ENCODE assay signal across 28 cellular contexts in the genomic region with DNA sequence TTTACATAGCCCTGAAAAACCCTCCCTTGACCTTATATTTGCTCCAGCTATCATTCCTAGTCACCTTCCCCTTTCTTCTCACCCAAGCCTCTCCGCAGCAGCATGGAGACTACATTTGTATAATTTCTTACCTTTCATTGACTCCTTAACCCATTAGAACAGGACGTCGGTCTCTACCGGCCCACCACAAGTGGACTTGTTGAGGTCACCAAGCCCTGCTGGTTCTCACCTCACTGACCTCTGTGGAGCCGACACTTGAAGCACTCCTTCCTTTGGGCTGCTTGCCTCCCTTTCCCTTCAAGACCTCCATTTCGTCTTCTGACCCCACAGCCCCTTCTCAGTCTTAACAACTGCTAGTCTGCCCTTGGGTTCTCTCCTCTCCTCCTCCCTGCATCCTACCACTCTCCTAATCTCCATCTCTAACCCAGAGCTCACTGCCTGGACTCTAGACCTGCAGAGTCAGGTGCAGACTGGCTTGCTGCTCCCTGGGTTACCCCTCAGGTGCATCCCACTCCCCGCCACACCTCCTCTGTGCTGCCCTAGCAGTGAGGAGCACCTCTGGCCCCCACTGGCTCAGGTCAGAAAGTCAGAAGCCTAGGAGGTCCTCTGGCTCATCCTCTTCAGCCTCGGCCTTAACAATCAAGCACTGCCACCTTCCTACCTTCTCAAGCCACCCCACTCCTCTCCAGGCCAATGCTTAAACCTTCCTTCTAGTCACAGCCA.
"Had no signal": no experiment of that assay in that cellular context is flagged by ENCODE, and none has a peak within 500 bp of the region (broad histone marks: within the 10 kb centered on the region; RNA-seq: fewer than 3 reads in every experiment).

No MANE protein-coding gene starts in this region.

- H3K27me3 Mint-ChIP-seq: activated CD4-positive, alpha-beta memory T cell treated with anti-CD3 and anti-CD28 coated beads, Interleukin-2, amount 10 ng/mL, durations not matched to agents 7 days and 5 days; activated CD4-positive, alpha-beta T cell treated with anti-CD3 and anti-CD28 coated beads, Interleukin-2, amount 10 ng/mL, durations not matched to agents 7 days and 5 days; activated T-cell treated with anti-CD3 and anti-CD28 coated beads, Interleukin-2, amount 50 U/mL, for 24 hours; naive thymus-derived CD8-positive, alpha-beta T cell; progenitor cell of endocrine pancreas had no signal

- H3K27ac ChIP-seq: left lung, lower lobe of right lung, thoracic aorta, vagina had no signal

- H3K9me3 Mint-ChIP-seq: activated CD4-positive, alpha-beta memory T cell treated with anti-CD3 and anti-CD28 coated beads, Interleukin-2, amount 10 ng/mL, durations not matched to agents 7 days and 5 days; activated CD4-positive, alpha-beta T cell treated with anti-CD3 and anti-CD28 coated beads, Interleukin-2, amount 10 ng/mL, durations not matched to agents 7 days and 5 days; activated T-cell treated with anti-CD3 and anti-CD28 coated beads, Interleukin-2, amount 50 U/mL, for 24 hours; dendritic cell treated with granulocyte-macrophage colony-stimulating factor and Interleukin-4, amounts not matched to agents 40 ng/mL and 50 ng/mL, for 4 days; endodermal cell; naive thymus-derived CD8-positive, alpha-beta T cell; T-helper 1 cell treated with Interleukin-12 subunit alpha and Interleukin-12 subunit beta and Interleukin-4 antibody, amounts not matched to agents 30 μg/mL and 1 μg/mL, for 36 hours had no signal

- H3K9me3 ChIP-seq: esophagus muscularis mucosa, left lung, lower lobe of right lung, thoracic aorta, vagina had no signal

- H3K27me3 ChIP-seq: esophagus muscularis mucosa, left lung, vagina had no signal

- H3K4me3 Mint-ChIP-seq: activated CD4-positive, alpha-beta memory T cell treated with anti-CD3 and anti-CD28 coated beads, Interleukin-2, amount 10 ng/mL, durations not matched to agents 7 days and 5 days; activated CD4-positive, alpha-beta T cell treated with anti-CD3 and anti-CD28 coated beads, Interleukin-2, amount 10 ng/mL, durations not matched to agents 7 days and 5 days; activated T-cell treated with anti-CD3 and anti-CD28 coated beads, Interleukin-2, amount 50 U/mL, for 24 hours; dendritic cell treated with granulocyte-macrophage colony-stimulating factor and Interleukin-4, amounts not matched to agents 40 ng/mL and 50 ng/mL, for 4 days; endodermal cell; T-helper 1 cell treated with Interleukin-12 subunit alpha and Interleukin-12 subunit beta and Interleukin-4 antibody, amounts not matched to agents 30 μg/mL and 1 μg/mL, for 36 hours had no signal

- H3K4me3 ChIP-seq: esophagus muscularis mucosa, left lung, lower lobe of right lung, smooth muscle cell, thoracic aorta, vagina had no signal

- DNase-seq: activated CD4-positive, alpha-beta memory T cell treated with anti-CD3 and anti-CD28 coated beads, Interleukin-2, amount 10 ng/mL, durations not matched to agents 7 days and 5 days; activated CD4-positive, alpha-beta T cell treated with anti-CD3 and anti-CD28 coated beads for 1 hour; activated CD4-positive, alpha-beta T cell treated with anti-CD3 and anti-CD28 coated beads, Interleukin-2, amount 10 ng/mL, durations not matched to agents 7 days and 5 days; activated CD8-positive, alpha-beta memory T cell treated with anti-CD3 and anti-CD28 coated beads, Interleukin-2, amount 50 U/mL, for 48 hours; activated gamma-delta T cell treated with Interleukin-2 at 50 U/mL for 16 hours; activated T-cell treated with anti-CD3 and anti-CD28 coated beads, Interleukin-2, amount 50 U/mL, for 24 hours; amniotic stem cell; central memory CD4-positive, alpha-beta T cell; endodermal cell; foreskin melanocyte; lower lobe of right lung; mesenchymal stem cell; naive thymus-derived CD8-positive, alpha-beta T cell; retina; stimulated activated CD4-positive, alpha-beta T cell treated with anti-CD3 and anti-CD28 coated beads, Interleukin-15, amount 100 ng/mL, for 24 hours; stimulated activated CD4-positive, alpha-beta T cell treated with anti-CD3 and anti-CD28 coated beads, Interleukin-2, amount 100 ng/mL, for 24 hours; stimulated activated naive CD4-positive, alpha-beta T cell treated with Interleukin-2 at 50 U/mL for 16 hours; SW 1271; T1000; trophoblast cell had no signal

- ATAC-seq: left lung; lower lobe of right lung; naive thymus-derived CD8-positive, alpha-beta T cell had no signal

- H3K27ac Mint-ChIP-seq: activated CD4-positive, alpha-beta memory T cell treated with anti-CD3 and anti-CD28 coated beads, Interleukin-2, amount 10 ng/mL, durations not matched to agents 7 days and 5 days; activated CD4-positive, alpha-beta T cell treated with anti-CD3 and anti-CD28 coated beads, Interleukin-2, amount 10 ng/mL, durations not matched to agents 7 days and 5 days; activated T-cell treated with anti-CD3 and anti-CD28 coated beads, Interleukin-2, amount 50 U/mL, for 24 hours; dendritic cell treated with granulocyte-macrophage colony-stimulating factor and Interleukin-4, amounts not matched to agents 40 ng/mL and 50 ng/mL, for 4 days; endodermal cell; progenitor cell of endocrine pancreas; T-helper 1 cell treated with Interleukin-12 subunit alpha and Interleukin-12 subunit beta and Interleukin-4 antibody, amounts not matched to agents 30 μg/mL and 1 μg/mL, for 36 hours had no signal
